In the genomic region with DNA sequence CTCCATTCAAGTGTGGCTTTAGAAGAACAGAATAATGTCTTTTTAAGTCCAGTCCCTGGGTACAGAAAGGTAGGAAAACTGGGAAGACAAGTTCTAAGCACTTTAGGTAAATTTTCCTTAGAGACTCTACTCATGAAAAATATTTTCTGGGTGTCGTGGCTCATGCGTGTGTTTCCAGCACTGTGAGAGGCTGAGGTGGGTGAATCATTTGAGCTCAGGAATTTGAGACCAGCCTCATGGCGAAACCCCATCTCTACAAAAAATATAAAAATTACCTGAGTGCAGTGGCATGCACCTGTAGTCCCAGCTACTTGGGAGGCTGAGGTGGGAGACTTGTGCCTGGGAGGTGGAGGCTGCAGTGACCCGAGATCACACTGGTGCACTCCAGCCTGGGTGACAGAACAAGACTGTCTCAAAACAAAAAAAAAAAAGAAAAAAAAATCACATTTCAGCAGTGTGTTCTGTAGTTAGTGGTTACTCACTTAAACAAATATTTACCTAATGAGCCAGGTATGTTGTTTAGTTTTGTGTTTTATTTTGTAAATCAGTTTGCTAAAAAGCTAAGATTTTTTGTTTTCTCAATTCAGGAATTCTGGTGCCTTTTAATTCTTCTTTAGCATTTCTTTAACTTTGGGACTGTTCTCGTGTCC, we compare ENCODE assay signal across 21 cellular contexts. TPM values are rescaled to one million over a fixed set of nuclear protein-coding genes. Genes with fewer than 3 reads are reported as not detected.
DNase-seq lines count a peak whose midpoint lies in the region; ATAC-seq and TF ChIP-seq lines count a peak whose summit lies in the region.
"Had no signal": no experiment of that assay in that cellular context is flagged by ENCODE, and none has a peak within 500 bp of the region (broad histone marks: within the 10 kb centered on the region; RNA-seq: fewer than 3 reads in every experiment).

No MANE protein-coding gene starts in this region.

- H3K9me3 ChIP-seq in osteoblast (ENCODE audit: low read depth, low read length), result no peaks in the 10 kb centered on the region
- H3K9me3 ChIP-seq: heart right ventricle, vagina had no signal

- no peak overlapping the region for H2AFZ ChIP-seq in osteoblast (ENCODE audit: low read length)

- H3K36me3 ChIP-seq in osteoblast (ENCODE audit: insufficient read depth, low read length), result no peaks in the 10 kb centered on the region
- H3K36me3 ChIP-seq: heart right ventricle, vagina had no signal

- peaks cover 8% of the 10 kb centered on the region for H3K27me3 ChIP-seq in osteoblast (ENCODE audit: insufficient read depth, low read length)
- H3K27me3 ChIP-seq: vagina had no signal

- DNase-seq in EL (peak; percentile 18), NCI-H226 (peak; percentile 64), epithelial cell of esophagus (ENCODE audit: low read depth) (peak; percentile 94), osteoblast (ENCODE audit: insufficient read length, low spot score, missing footprints) (peak; percentile 19), head of caudate nucleus (no peak), amygdala (lab: John Stamatoyannopoulos, UW) (no peak)
- DNase-seq: aorta, dorsolateral prefrontal cortex, heart right ventricle, naive B cell, NCI-H524 treated with DMSO at 0.1 percent for 48 hours, nucleus accumbens, substantia nigra had no signal

- no peaks in the 10 kb centered on the region for H3K79me2 ChIP-seq in osteoblast (ENCODE audit: insufficient read depth, low read length)

- H3K4me2 ChIP-seq in osteoblast (ENCODE audit: insufficient read depth, low read length), result no peak overlapping the region

- no peak overlapping the region for H3K27ac ChIP-seq in osteoblast (ENCODE audit: low read depth, low read length)
- H3K27ac ChIP-seq: C4-2B, dorsolateral prefrontal cortex, heart right ventricle, SK-N-MC, vagina, VCaP had no signal

- no peak for TF ChIP-seq CTCF in epithelial cell of esophagus (IDR thresholded peaks at IDR 0.05; ENCODE audit: insufficient read depth, low read depth, low read length, missing control alignments)
- TF ChIP-seq CTCF in osteoblast (IDR thresholded peaks at IDR 0.05; ENCODE audit: extremely low read depth, low read depth, low read length), result no peak

- intact Hi-C loops in head of caudate nucleus (cut with DNase I), result no loop called here

- H3K4me3 ChIP-seq in epithelial cell of esophagus (ENCODE audit: low read length), result no peak overlapping the region
- H3K4me3 ChIP-seq in osteoblast (ENCODE audit: insufficient read depth, low read length), result no peak overlapping the region
- H3K4me3 ChIP-seq: dorsolateral prefrontal cortex, heart right ventricle, SK-N-MC, vagina had no signal

- no peaks in the 10 kb centered on the region for H3K4me1 ChIP-seq in osteoblast (ENCODE audit: insufficient read depth, low read length)
- H3K4me1 ChIP-seq: heart right ventricle, vagina had no signal

- H4K20me1 ChIP-seq in osteoblast (ENCODE audit: insufficient read depth, low read length), result no peaks in the 10 kb centered on the region

- ATAC-seq in GM18868 (IDR thresholded peaks at IDR 0.05; ENCODE audit: unreplicated experiment) (no peak), HG02571 (IDR thresholded peaks at IDR 0.05; ENCODE audit: unreplicated experiment) (no peak)
- ATAC-seq: heart right ventricle; stimulated activated effector memory CD8-positive, alpha-beta T cell treated with anti-CD3 and anti-CD28 coated beads, Interleukin-12 subunit alpha, Interleukin-12 subunit beta, amount 100 ng/mL, for 72 hours had no signal

RNA-seq across cellular contexts. Expression of a gene that starts 52.3 kb away (rescaled TPM):
- total RNA-seq in osteoblast, result not detected in 2 replicates
- total RNA-seq: aorta, dorsolateral prefrontal cortex, RPMI7951, vagina had no signal

Comparison
In these comparisons a context has a peak if more than half of its experiments do, and no peak if none do; other contexts are left out.
1. DNase-seq: peak in EL (single experiment), NCI-H226 (single experiment), epithelial cell of esophagus (single experiment) and osteoblast (single experiment); none in head of caudate nucleus (0 of 42) and amygdala (0 of 56).